1 cellular context compared by ENCODE assay signal in the genomic region with DNA sequence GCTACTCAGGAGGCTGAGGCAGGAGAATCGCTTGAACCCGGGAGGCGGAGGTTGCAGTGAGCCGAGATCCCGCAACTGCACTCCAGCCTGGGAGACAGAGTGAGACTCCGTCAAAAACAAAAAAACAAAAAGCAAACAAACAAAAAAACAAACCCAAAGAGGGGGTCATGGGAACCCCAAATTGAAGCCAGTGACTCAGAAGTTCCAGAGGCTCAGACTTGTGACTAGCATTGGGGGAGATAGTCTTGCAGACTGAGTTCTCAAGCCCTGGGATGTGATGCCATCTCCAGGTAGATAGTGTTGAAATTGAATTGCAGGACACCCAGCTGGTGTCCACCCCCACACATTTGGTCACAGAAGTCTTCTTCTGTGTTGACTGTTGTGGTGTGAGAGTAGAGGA.
TF ChIP-seq lines count a peak whose summit lies in the region.

No MANE protein-coding gene starts in this region.

TF ChIP-seq in GM12878, 131 proteins besides CTCF, POLR2A, EP300 and RAD21 (continued from another document):
- TF ChIP-seq, protein P1, sequence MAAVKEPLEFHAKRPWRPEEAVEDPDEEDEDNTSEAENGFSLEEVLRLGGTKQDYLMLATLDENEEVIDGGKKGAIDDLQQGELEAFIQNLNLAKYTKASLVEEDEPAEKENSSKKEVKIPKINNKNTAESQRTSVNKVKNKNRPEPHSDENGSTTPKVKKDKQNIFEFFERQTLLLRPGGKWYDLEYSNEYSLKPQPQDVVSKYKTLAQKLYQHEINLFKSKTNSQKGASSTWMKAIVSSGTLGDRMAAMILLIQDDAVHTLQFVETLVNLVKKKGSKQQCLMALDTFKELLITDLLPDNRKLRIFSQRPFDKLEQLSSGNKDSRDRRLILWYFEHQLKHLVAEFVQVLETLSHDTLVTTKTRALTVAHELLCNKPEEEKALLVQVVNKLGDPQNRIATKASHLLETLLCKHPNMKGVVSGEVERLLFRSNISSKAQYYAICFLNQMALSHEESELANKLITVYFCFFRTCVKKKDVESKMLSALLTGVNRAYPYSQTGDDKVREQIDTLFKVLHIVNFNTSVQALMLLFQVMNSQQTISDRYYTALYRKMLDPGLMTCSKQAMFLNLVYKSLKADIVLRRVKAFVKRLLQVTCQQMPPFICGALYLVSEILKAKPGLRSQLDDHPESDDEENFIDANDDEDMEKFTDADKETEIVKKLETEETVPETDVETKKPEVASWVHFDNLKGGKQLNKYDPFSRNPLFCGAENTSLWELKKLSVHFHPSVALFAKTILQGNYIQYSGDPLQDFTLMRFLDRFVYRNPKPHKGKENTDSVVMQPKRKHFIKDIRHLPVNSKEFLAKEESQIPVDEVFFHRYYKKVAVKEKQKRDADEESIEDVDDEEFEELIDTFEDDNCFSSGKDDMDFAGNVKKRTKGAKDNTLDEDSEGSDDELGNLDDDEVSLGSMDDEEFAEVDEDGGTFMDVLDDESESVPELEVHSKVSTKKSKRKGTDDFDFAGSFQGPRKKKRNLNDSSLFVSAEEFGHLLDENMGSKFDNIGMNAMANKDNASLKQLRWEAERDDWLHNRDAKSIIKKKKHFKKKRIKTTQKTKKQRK (IDR thresholded peaks at IDR 0.05; ENCODE audit: low read depth, low read length) = no peak
- no peak for TF ChIP-seq SP1 (IDR thresholded peaks at IDR 0.05; ENCODE audit: low read depth, low read length)
- no peak for TF ChIP-seq SMC3 (IDR thresholded peaks at IDR 0.05; ENCODE audit: borderline replicate concordance, low read length)
- no peak for TF ChIP-seq KDM1A (IDR thresholded peaks at IDR 0.05; ENCODE audit: borderline replicate concordance)
- TF ChIP-seq PAX5 (IDR thresholded peaks at IDR 0.05; ENCODE audit: borderline replicate concordance, low read depth, low read length) = no peak
- no peak for TF ChIP-seq SREBF2 (IDR thresholded peaks at IDR 0.05; ENCODE audit: low read length)
